8 cellular contexts compared by ENCODE assay signal in the genomic region with DNA sequence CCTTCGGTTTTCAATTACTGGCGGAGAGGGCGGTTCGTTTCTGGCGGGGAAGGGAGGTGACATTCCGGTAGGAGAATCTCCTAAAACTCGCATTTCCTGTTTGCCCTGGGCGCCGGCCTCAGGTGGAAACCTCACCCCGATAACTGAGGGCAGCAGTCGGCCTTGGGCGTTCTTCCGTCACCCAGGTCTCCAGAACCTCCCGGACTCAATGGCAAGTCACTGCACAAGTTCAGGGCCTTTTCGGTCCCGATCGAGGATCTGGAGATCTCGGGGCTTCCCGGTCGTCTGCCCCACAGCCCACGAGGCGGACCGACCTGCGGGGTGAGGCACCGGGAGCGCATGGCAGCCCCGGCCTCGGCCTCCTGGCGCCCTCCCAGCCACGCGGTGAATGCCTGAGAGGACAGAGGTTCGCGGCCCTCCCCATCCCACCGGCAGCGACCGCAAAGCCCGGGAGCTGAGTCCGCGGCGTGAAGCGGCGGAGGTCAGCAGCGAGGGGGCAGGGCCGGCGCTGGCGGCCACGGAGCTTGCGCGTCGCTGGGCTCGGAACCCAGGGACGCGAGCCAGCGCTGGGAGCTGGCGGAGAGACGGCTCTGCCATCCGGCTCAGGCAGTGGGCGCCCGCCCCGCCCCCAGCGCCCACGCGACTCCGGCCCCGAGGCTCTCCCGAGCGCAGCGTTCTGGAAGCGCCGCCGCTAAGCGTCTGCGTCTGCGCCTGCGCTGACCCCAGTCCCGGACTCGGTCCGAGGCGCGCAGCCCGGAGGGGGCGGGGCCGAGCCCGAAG.
DNase-seq lines count a peak whose midpoint lies in the region; ATAC-seq lines count a peak whose summit lies in the region.

No MANE protein-coding gene starts in this region.

- ATAC-seq in GM19397 (IDR thresholded peaks at IDR 0.05; ENCODE audit: unreplicated experiment) (peak; percentile 74), HG03565 (IDR thresholded peaks at IDR 0.05; ENCODE audit: unreplicated experiment) (peak; percentile 79)

- DNase-seq in CD1c-positive myeloid dendritic cell (ENCODE audit: extremely low spot score) (peak; percentile 97), NCI-H82 treated with DMSO at 0.1 percent for 48 hours (lab: John Stamatoyannopoulos, UW; ENCODE audit: unreplicated experiment) (peak; percentile 67), medulla oblongata (ENCODE audit: extremely low spot score) (peak; percentile 96)
- DNase-seq in activated CD8-positive, alpha-beta memory T cell treated with anti-CD3 and anti-CD28 coated beads for 24 hours: peak; percentile 98
- DNase-seq in effector CD8-positive, alpha-beta T cell (lab: John Stamatoyannopoulos, UW): peak; percentile 73
- DNase-seq in stimulated activated CD4-positive, alpha-beta T cell treated with anti-CD3 and anti-CD28 coated beads, TNF-alpha, amount 100 ng/mL, for 48 hours (ENCODE audit: low read depth in 3 of 3): peak; percentile 84 to 87 (median 87)

Comparison
In these comparisons a context has a peak if more than half of its experiments do, and no peak if none do; other contexts are left out.
1. Peak in every context shown above with its lines: DNase-seq and ATAC-seq.